In genomic region chrX:74525116-74525515, GRCh38 we compare ENCODE assay signal across 24 cellular contexts.
"Had no signal": no experiment of that assay in that cellular context is flagged by ENCODE, and none has a peak within 500 bp of the region (broad histone marks: within the 10 kb centered on the region; RNA-seq: fewer than 3 reads in every experiment).

No MANE protein-coding gene starts in this region.

- H3K36me3 ChIP-seq: brain microvascular endothelial cell, sigmoid colon, thoracic aorta had no signal

- H3K27ac ChIP-seq: brain microvascular endothelial cell, coronary artery, sigmoid colon, thoracic aorta, VCaP had no signal

- ATAC-seq: effector memory CD8-positive, alpha-beta T cell; natural killer cell; stimulated activated effector memory CD8-positive, alpha-beta T cell treated with anti-CD3 and anti-CD28 coated beads, Interleukin-12 subunit alpha, Interleukin-12 subunit beta, amount 100 ng/mL, for 72 hours had no signal

- H3K4me3 ChIP-seq: coronary artery, lung, sigmoid colon, thoracic aorta had no signal

- DNase-seq: activated CD4-positive, alpha-beta T cell treated with anti-CD3 and anti-CD28 coated beads for 4 hours; activated CD4-positive, alpha-beta T cell treated with anti-CD3 and anti-CD28 coated beads, Interleukin-2, amount 50 U/mL, for 4 hours; activated CD8-positive, alpha-beta memory T cell treated with anti-CD3 and anti-CD28 coated beads for 24 hours; activated effector memory CD4-positive, alpha-beta T cell treated with Interleukin-2 at 50 U/mL for 16 hours; activated naive CD4-positive, alpha-beta T cell treated with Interleukin-2 at 50 U/mL for 16 hours; activated naive CD8-positive, alpha-beta T cell treated with anti-CD3 and anti-CD28 coated beads for 36 hours; amniotic stem cell; brain microvascular endothelial cell; effector memory CD8-positive, alpha-beta T cell; erythroblast; head of caudate nucleus; hypothalamus; mesendoderm; natural killer cell; sigmoid colon; small intestine; stimulated activated CD4-positive, alpha-beta T cell treated with anti-CD3 and anti-CD28 coated beads, Interleukin-4, amount 100 ng/mL, for 24 hours; T-helper 9 cell; trophoblast cell had no signal

- H3K27me3 ChIP-seq: brain microvascular endothelial cell, sigmoid colon had no signal

- H3K9me3 ChIP-seq: sigmoid colon, thoracic aorta had no signal
